ENCODE assay signal across 9 cellular contexts in the genomic region with DNA sequence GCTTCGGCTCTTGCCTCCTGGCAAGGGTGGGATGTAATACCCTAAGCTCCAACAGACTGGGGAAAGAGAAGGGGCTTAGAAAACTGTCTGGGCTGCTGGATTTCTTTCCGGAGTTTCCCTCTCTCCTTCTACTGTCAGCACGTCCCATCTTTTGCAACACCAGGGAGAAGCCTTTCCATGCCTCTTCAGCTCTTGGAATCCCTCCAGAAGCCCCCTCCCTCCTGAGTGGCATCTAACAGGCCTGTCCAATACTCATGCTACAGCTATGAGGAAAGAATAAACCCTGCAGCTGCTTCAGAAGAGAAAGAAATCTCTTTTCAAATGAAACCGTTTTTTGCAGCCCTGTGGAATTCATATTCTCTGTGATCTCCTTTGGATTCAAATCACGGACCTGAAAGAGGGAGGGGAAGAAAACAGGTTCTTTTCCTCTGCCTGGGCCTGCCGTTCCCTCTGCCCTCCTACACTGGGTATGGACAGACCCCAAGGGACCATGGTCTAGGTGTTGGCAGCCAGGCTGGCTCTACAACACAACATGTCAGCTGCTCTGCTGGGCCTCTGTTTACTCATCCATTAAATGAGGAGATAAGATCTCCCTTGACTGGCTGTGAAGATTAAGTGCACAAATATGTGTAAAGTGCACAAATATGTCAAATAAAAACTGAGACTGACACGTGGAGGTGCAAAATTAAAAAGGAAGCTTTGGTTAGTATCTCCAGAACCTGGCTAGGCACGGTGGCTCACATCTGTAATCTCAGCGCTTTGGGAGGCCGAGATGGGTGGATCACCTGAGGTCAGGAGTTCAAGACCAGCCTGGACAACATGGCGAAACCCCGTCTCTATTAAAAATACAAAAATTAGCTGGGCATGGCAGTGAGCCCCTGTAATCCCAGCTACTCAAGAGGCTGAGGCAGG. TPM values are rescaled to one million over a fixed set of nuclear protein-coding genes. Genes with fewer than 3 reads are reported as not detected.
DNase-seq lines count a peak whose midpoint lies in the region; ATAC-seq, FAIRE-seq and TF ChIP-seq lines count a peak whose summit lies in the region.
"Had no signal": no experiment of that assay in that cellular context is flagged by ENCODE, and none has a peak within 500 bp of the region (broad histone marks: within the 10 kb centered on the region; RNA-seq: fewer than 3 reads in every experiment).

No MANE protein-coding gene starts in this region.

- POLR2A ChIA-PET in AG04449 (lab: Yijun Ruan, JAX), result interaction anchor here (2.3 to 2.8 kb wide), 3 partner anchors 10 to 15 kb away, joined by 5 to 16 read pairs (median 15); no protein-coding TSS in a partner anchor

- CTCF ChIA-PET in AG04449 (lab: Yijun Ruan, JAX), result interaction anchor here (1.0 to 5.6 kb wide), 4 partner anchors 8 to 44 kb away, joined by 4 to 52 read pairs (median 6); no protein-coding TSS in a partner anchor

- peak overlapping the region; percentile 63 for H3K4me3 Mint-ChIP-seq in astrocyte (ENCODE audit: unreplicated experiment)

- no peaks in the 10 kb centered on the region for H3K27me3 Mint-ChIP-seq in astrocyte (ENCODE audit: low read depth, unreplicated experiment)

- H3K4me1 ChIP-seq in astrocyte (ENCODE audit: insufficient read depth, low read length), result peaks cover 69% of the 10 kb centered on the region
- peaks cover 12 to 21% of the 10 kb centered on the region in 2 donors for H3K4me1 ChIP-seq in lung (ENCODE audit: control insufficient read depth in 2 of 2, insufficient read depth in 2 of 2, low read length in 2 of 2)

- H3K27ac ChIP-seq in astrocyte (ENCODE audit: low read depth, low read length) (peak overlapping the region; percentile 96), lung (ENCODE audit: low read depth in 1 of 2, low read length in 1 of 2) (peak overlapping the region in 1 of 2 donors; percentile 80), WERI-Rb-1 (no peak overlapping the region)

- DNase-seq in AG04449 (ENCODE audit: low read depth, low spot score) (peak; percentile 85), NCI-H1436 treated with DMSO at 0.1 percent for 48 hours (lab: John Stamatoyannopoulos, UW) (peak; percentile 33), astrocyte (ENCODE audit: low read depth) (peak; percentile 84), lung (ENCODE audit: low spot score) (peak; percentile 72), WERI-Rb-1 (no peak), ureter (ENCODE audit: low spot score) (no peak), NCI-H524 treated with DMSO at 0.1 percent for 48 hours (lab: John Stamatoyannopoulos, UW) (no peak)
- no peak for DNase-seq in stimulated activated naive CD8-positive, alpha-beta T cell treated with anti-CD3 and anti-CD28 coated beads, Interleukin-15, Interleukin-2, amounts not matched to agents 100 U/mL and 50 U/mL, for 24 hours

- TF ChIP-seq CTCF in AG04449 (IDR thresholded peaks at IDR 0.05; ENCODE audit: insufficient read depth, low read length, missing control alignments) (no peak), astrocyte (IDR thresholded peaks at IDR 0.05; ENCODE audit: insufficient read depth, low read depth, low read length) (no peak), lung (IDR thresholded peaks at IDR 0.05; ENCODE audit: control extremely low read depth, extremely low read depth) (no peak), WERI-Rb-1 (IDR thresholded peaks at IDR 0.05; ENCODE audit: low read depth, low read length) (no peak)

- H3K4me1 Mint-ChIP-seq in astrocyte (ENCODE audit: low read depth, unreplicated experiment), result peaks cover 60% of the 10 kb centered on the region

- no peaks in the 10 kb centered on the region for H3K36me3 ChIP-seq in astrocyte (ENCODE audit: insufficient read depth, low read length)
- no peaks in the 10 kb centered on the region for H3K36me3 ChIP-seq in lung (ENCODE audit: control insufficient read depth in 2 of 2, insufficient read depth in 2 of 2, low read length in 2 of 2)
- no peaks in the 10 kb centered on the region for H3K36me3 ChIP-seq in WERI-Rb-1

- FAIRE-seq in astrocyte (lab: Jason Lieb, UNC), result no peak

- peak; percentile 1 for ATAC-seq in lung (ENCODE audit: insufficient read depth, low FRiP score)
- ATAC-seq in stimulated activated naive CD8-positive, alpha-beta T cell treated with anti-CD3 and anti-CD28 coated beads, Interleukin-15, Interleukin-2, amounts not matched to agents 100 U/mL and 50 U/mL, for 24 hours, result no peak

- H3K4me2 ChIP-seq in astrocyte (ENCODE audit: low read length), result peak overlapping the region; percentile 83

- peaks cover 15% of the 10 kb centered on the region for H3K79me2 ChIP-seq in astrocyte (ENCODE audit: insufficient read depth, low read length)

- H2AFZ ChIP-seq in astrocyte (ENCODE audit: low read depth, low read length), result no peak overlapping the region

- no peaks in the 10 kb centered on the region for H3K27me3 ChIP-seq in astrocyte (ENCODE audit: insufficient read depth, low read length)
- H3K27me3 ChIP-seq in lung (ENCODE audit: control insufficient read depth, insufficient read depth), result no peaks in the 10 kb centered on the region
- H3K27me3 ChIP-seq in WERI-Rb-1 (ENCODE audit: insufficient read depth, low read depth, severe bottlenecking), result no peaks in the 10 kb centered on the region

- no peaks in the 10 kb centered on the region for H3K36me3 Mint-ChIP-seq in astrocyte (ENCODE audit: low read depth, unreplicated experiment)

- no peaks in the 10 kb centered on the region for H4K20me1 ChIP-seq in astrocyte (ENCODE audit: insufficient read depth, low read length)

- H3K4me3 ChIP-seq in AG04449 (ENCODE audit: low read depth, low read length) (peak overlapping the region; percentile 25), astrocyte (ENCODE audit: insufficient read depth, low read depth, low read length) (peak overlapping the region; percentile 36), lung (no peak overlapping the region), WERI-Rb-1 (ENCODE audit: low read depth, low read length) (no peak overlapping the region)

- no peaks in the 10 kb centered on the region for H3K9me3 ChIP-seq in astrocyte (ENCODE audit: insufficient read depth, low read depth, low read length)
- no peaks in the 10 kb centered on the region for H3K9me3 ChIP-seq in lung (ENCODE audit: control insufficient read depth in 2 of 2, insufficient read depth in 1 of 2, low read length in 1 of 2)
- no peaks in the 10 kb centered on the region for H3K9me3 ChIP-seq in WERI-Rb-1 (ENCODE audit: severe bottlenecking)

- H3K27ac Mint-ChIP-seq in astrocyte (ENCODE audit: unreplicated experiment), result peak overlapping the region; percentile 93

- H3K9me3 Mint-ChIP-seq in astrocyte (ENCODE audit: unreplicated experiment), result no peaks in the 10 kb centered on the region

- peak overlapping the region; percentile 77 for H3K9ac ChIP-seq in astrocyte (ENCODE audit: low read length)

- whole genome bisulfite sequencing in lung, 2 donors, result 61 to 76% methylated on average over 12 of the region's 12 CpGs

RNA-seq across cellular contexts. Expression of a gene that starts 6.0 kb away (rescaled TPM):
- 340 and 391 TPM in 2 replicates for total RNA-seq in astrocyte
- total RNA-seq in lung, result 100 to 1,000 TPM; 169 to 353 TPM
- polyA plus RNA-seq in lung, result 100 to 1,000 TPM; 144 to 168 TPM
- total RNA-seq in ureter, result 151 TPM

RNA-seq across cellular contexts. Expression of a gene that starts 40.8 kb away (rescaled TPM):
- total RNA-seq in astrocyte (not detected in 2 replicates), lung (100 to 1,000 TPM in 1 of 2 donors, 10 to 100 TPM in 1; 48.5 to 123 TPM), ureter (97.2 TPM)
- 100 to 1,000 TPM in 1 of 2 donors, 10 to 100 TPM in 1; 30.5 to 114 TPM for polyA plus RNA-seq in lung
- total RNA-seq: NCI-H460 had no signal

Comparison
In these comparisons a context has a peak if more than half of its experiments do, and no peak if none do; other contexts are left out.
1. DNase-seq: peak in AG04449 (single experiment), NCI-H1436 treated with DMSO at 0.1 percent for 48 hours (single experiment), astrocyte (single experiment) and lung (single experiment); none in WERI-Rb-1 (single experiment), ureter (single experiment), stimulated activated naive CD8-positive, alpha-beta T cell treated with anti-CD3 and anti-CD28 coated beads, Interleukin-15, Interleukin-2, amounts not matched to agents 100 U/mL and 50 U/mL, for 24 hours (single experiment) and NCI-H524 treated with DMSO at 0.1 percent for 48 hours (single experiment).
2. H3K4me3 ChIP-seq: peak in AG04449 (single experiment) and astrocyte (single experiment); none in lung (single experiment) and WERI-Rb-1 (single experiment).
3. RNA of a gene that starts 40.8 kb away (total RNA-seq): 48.5 to 123 TPM in lung and 97.2 TPM in ureter (single experiment); not detected in astrocyte; every median in the first group is over 10 times any median in the second.